Comparison of ENCODE assay signal across 9 cellular contexts in genomic region chr6:88177961-88178464, GRCh38. TPM values are rescaled to one million over a fixed set of nuclear protein-coding genes. Genes with fewer than 3 reads are reported as not detected.
DNase-seq lines count a peak whose midpoint lies in the region; ATAC-seq and TF ChIP-seq lines count a peak whose summit lies in the region.
"Had no signal": no experiment of that assay in that cellular context is flagged by ENCODE, and none has a peak within 500 bp of the region (broad histone marks: within the 10 kb centered on the region; RNA-seq: fewer than 3 reads in every experiment).

No MANE protein-coding gene starts in this region.

- CTCF ChIA-PET in WTC11 (lab: Charles Lee) = no interaction called here

- no peaks in the 10 kb centered on the region for H4K20me1 ChIP-seq in OCI-LY3 (ENCODE audit: insufficient read depth, low read length)
- no peaks in the 10 kb centered on the region for H4K20me1 ChIP-seq in osteoblast (ENCODE audit: insufficient read depth, low read length)

- H3K27me3 Mint-ChIP-seq in WTC11 (ENCODE audit: low read depth) = no peaks in the 10 kb centered on the region; the same call in 1 of the 2 replicates

- H3K27me3 ChIP-seq in OCI-LY3 (ENCODE audit: low read depth, low read length) (no peaks in the 10 kb centered on the region), osteoblast (ENCODE audit: insufficient read depth, low read length) (no peaks in the 10 kb centered on the region)

- no peak overlapping the region for H3K27ac Mint-ChIP-seq in WTC11
- H3K27ac Mint-ChIP-seq: activated naive CD8-positive, alpha-beta T cell treated with anti-CD3 and anti-CD28 coated beads, Interleukin-2, amount 10 ng/mL, durations not matched to agents 7 days and 5 days had no signal

- H3K4me1 ChIP-seq in OCI-LY3 (ENCODE audit: low read length) (peaks cover 50% of the 10 kb centered on the region), osteoblast (ENCODE audit: insufficient read depth, low read length) (no peaks in the 10 kb centered on the region)

- POLR2A ChIA-PET in WTC11 (lab: Charles Lee) = interaction anchor here (0.7 kb wide), 1 partner anchor 13 kb away, joined by 3 read pairs; no protein-coding TSS in a partner anchor

- H3K27ac ChIP-seq in OCI-LY3 (ENCODE audit: low read length) (peak overlapping the region; percentile 83), osteoblast (ENCODE audit: low read depth, low read length) (no peak overlapping the region)

- peaks cover 12% of the 10 kb centered on the region for H3K9me3 Mint-ChIP-seq in WTC11
- H3K9me3 Mint-ChIP-seq: activated naive CD8-positive, alpha-beta T cell treated with anti-CD3 and anti-CD28 coated beads, Interleukin-2, amount 10 ng/mL, durations not matched to agents 7 days and 5 days had no signal

- peaks cover 25% of the 10 kb centered on the region for H3K4me1 Mint-ChIP-seq in WTC11
- H3K4me1 Mint-ChIP-seq: activated naive CD8-positive, alpha-beta T cell treated with anti-CD3 and anti-CD28 coated beads, Interleukin-2, amount 10 ng/mL, durations not matched to agents 7 days and 5 days had no signal

- H3K36me3 Mint-ChIP-seq in WTC11 = peaks cover 8% of the 10 kb centered on the region
- H3K36me3 Mint-ChIP-seq: activated naive CD8-positive, alpha-beta T cell treated with anti-CD3 and anti-CD28 coated beads, Interleukin-2, amount 10 ng/mL, durations not matched to agents 7 days and 5 days had no signal

- peak overlapping the region; percentile 48 for H3K4me3 ChIP-seq in OCI-LY3 (ENCODE audit: low read length)
- H3K4me3 ChIP-seq in osteoblast (ENCODE audit: insufficient read depth, low read length) = no peak overlapping the region

- no peak overlapping the region for H3K4me3 Mint-ChIP-seq in WTC11
- H3K4me3 Mint-ChIP-seq: activated naive CD8-positive, alpha-beta T cell treated with anti-CD3 and anti-CD28 coated beads, Interleukin-2, amount 10 ng/mL, durations not matched to agents 7 days and 5 days had no signal

- H3K36me3 ChIP-seq in OCI-LY3 (replicated peaks; ENCODE audit: low read depth, low read length) (no peaks in the 10 kb centered on the region), osteoblast (ENCODE audit: insufficient read depth, low read length) (no peaks in the 10 kb centered on the region)

- peak overlapping the region; percentile 49; the same call in 1 of the 2 replicates for H3K9ac ChIP-seq in OCI-LY3 (ENCODE audit: low read length)

- H2AFZ ChIP-seq in OCI-LY3 (ENCODE audit: low read depth, low read length) = no peak overlapping the region
- no peak overlapping the region for H2AFZ ChIP-seq in osteoblast (ENCODE audit: low read length)

- no peaks in the 10 kb centered on the region for H3K79me2 ChIP-seq in OCI-LY3 (ENCODE audit: low read length)
- H3K79me2 ChIP-seq in osteoblast (ENCODE audit: insufficient read depth, low read length) = no peaks in the 10 kb centered on the region

- H3K4me2 ChIP-seq in OCI-LY3 (ENCODE audit: low read length) (peak overlapping the region; percentile 67), osteoblast (ENCODE audit: insufficient read depth, low read length) (no peak overlapping the region)

- peak; percentile 71 for ATAC-seq in GM19043 (IDR thresholded peaks at IDR 0.05; ENCODE audit: low read depth, unreplicated experiment)
- ATAC-seq in HG02970 (IDR thresholded peaks at IDR 0.05; ENCODE audit: low FRiP score, unreplicated experiment) = peak; percentile 49
- no peak for ATAC-seq in WTC11

- TF ChIP-seq CTCF in OCI-LY3 (IDR thresholded peaks at IDR 0.05; ENCODE audit: low read depth, low read length) (no peak), osteoblast (IDR thresholded peaks at IDR 0.05; ENCODE audit: extremely low read depth, low read depth, low read length) (no peak), WTC11 (IDR thresholded peaks at IDR 0.05) (no peak)

- H3K9me3 ChIP-seq in OCI-LY3 (ENCODE audit: insufficient read depth, low read length) (no peaks in the 10 kb centered on the region), osteoblast (ENCODE audit: low read depth, low read length) (no peaks in the 10 kb centered on the region)

- no peak for TF ChIP-seq POLR2A in erythroblast (IDR thresholded peaks at IDR 0.05; ENCODE audit: low read length)

- DNase-seq in osteoblast (ENCODE audit: insufficient read length, low spot score, missing footprints) = peak; percentile 49
- DNase-seq in NCI-H345 treated with DMSO at 0.1 percent for 48 hours (lab: John Stamatoyannopoulos, UW; ENCODE audit: unreplicated experiment) = no peak
- no peak for DNase-seq in stimulated activated CD4-positive, alpha-beta T cell treated with anti-CD3 and anti-CD28 coated beads, Interleukin-2, amount 100 ng/mL, for 48 hours
- no peak for DNase-seq in erythroblast (lab: John Stamatoyannopoulos, UW)
- DNase-seq in WTC11 (ENCODE audit: low spot score) = no peak
- DNase-seq: activated naive CD8-positive, alpha-beta T cell treated with anti-CD3 and anti-CD28 coated beads, Interleukin-2, amount 10 ng/mL, durations not matched to agents 7 days and 5 days had no signal

TF ChIP-seq in WTC11, 78 proteins besides CTCF, POLR2A, EP300 and RAD21:
- TF ChIP-seq, protein P1, sequence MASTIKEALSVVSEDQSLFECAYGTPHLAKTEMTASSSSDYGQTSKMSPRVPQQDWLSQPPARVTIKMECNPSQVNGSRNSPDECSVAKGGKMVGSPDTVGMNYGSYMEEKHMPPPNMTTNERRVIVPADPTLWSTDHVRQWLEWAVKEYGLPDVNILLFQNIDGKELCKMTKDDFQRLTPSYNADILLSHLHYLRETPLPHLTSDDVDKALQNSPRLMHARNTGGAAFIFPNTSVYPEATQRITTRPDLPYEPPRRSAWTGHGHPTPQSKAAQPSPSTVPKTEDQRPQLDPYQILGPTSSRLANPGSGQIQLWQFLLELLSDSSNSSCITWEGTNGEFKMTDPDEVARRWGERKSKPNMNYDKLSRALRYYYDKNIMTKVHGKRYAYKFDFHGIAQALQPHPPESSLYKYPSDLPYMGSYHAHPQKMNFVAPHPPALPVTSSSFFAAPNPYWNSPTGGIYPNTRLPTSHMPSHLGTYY (CRISPR knock-in tag; IDR thresholded peaks at IDR 0.05) = no peak
- TF ChIP-seq ZNF281 (CRISPR knock-in tag; IDR thresholded peaks at IDR 0.05) = no peak
- TF ChIP-seq EMX1 (CRISPR knock-in tag; IDR thresholded peaks at IDR 0.05) = no peak

RNA-seq across cellular contexts. Expression of gene CNR1, which starts 11.9 kb away (rescaled TPM):
- total RNA-seq in osteoblast (not detected in 2 replicates), WTC11 (2021) (0.23 to 0.48 TPM (median 0.25 TPM) in 3 replicates)
- total RNA-seq: activated naive CD8-positive, alpha-beta T cell treated with anti-CD3 and anti-CD28 coated beads, Interleukin-2, amount 10 ng/mL, durations not matched to agents 7 days and 5 days had no signal
